In the genomic region with DNA sequence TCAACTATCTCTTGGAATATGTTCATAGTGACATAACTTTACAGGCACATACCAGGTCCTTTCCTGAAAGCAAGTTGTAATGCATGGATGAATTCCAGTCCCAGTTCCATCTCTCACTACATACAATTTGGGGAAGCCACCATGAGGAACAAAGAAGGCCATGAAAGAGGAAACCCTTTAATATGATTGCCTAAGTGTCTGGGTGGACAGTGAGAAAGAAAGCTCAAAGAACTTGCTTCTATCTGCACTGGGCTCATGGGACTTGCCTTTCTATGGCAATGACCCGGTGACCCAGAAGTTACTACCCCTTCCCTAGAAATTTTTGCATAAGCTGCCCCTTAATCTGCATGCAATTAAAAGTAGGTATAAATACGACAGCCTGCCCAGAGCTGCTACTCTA, we compare ENCODE assay signal across 18 cellular contexts.
"Had no signal": no experiment of that assay in that cellular context is flagged by ENCODE, and none has a peak within 500 bp of the region (broad histone marks: within the 10 kb centered on the region; RNA-seq: fewer than 3 reads in every experiment).

No MANE protein-coding gene starts in this region.

- H3K4me3 ChIP-seq: body of pancreas, lung, thyroid gland had no signal

- H3K36me3 ChIP-seq: thyroid gland had no signal

- H3K9me3 ChIP-seq: body of pancreas, thyroid gland had no signal

- H3K4me1 ChIP-seq: body of pancreas had no signal

- H3K27me3 ChIP-seq: body of pancreas, thyroid gland had no signal

- H3K27ac ChIP-seq: body of pancreas, thyroid gland had no signal

- DNase-seq: activated CD4-positive, alpha-beta T cell treated with anti-CD3 and anti-CD28 coated beads, Interleukin-2, amount 10 ng/mL, durations not matched to agents 24 days and 14 days; activated CD8-positive, alpha-beta T cell treated with anti-CD3 and anti-CD28 coated beads for 36 hours; activated naive CD4-positive, alpha-beta T cell; activated naive CD8-positive, alpha-beta T cell treated with anti-CD3 and anti-CD28 coated beads for 36 hours; activated T-cell treated with anti-CD3 and anti-CD28 coated beads, Interleukin-2, amount 50 U/mL, for 1 hour; body of pancreas; left colon; nephron progenitor cell; occipital lobe; stimulated activated CD4-positive, alpha-beta T cell treated with anti-CD3 and anti-CD28 coated beads, Interleukin-12 subunit alpha, Interleukin-12 subunit beta, amount 100 ng/mL, for 4 hours; stimulated activated CD4-positive, alpha-beta T cell treated with anti-CD3 and anti-CD28 coated beads, Interleukin-1b, Interleukin-23, amount 100 ng/mL, for 48 hours; stimulated activated naive CD4-positive, alpha-beta T cell treated with Interleukin-2 at 50 U/mL for 16 hours; T-helper 1 cell; T1000; thyroid gland had no signal

- ATAC-seq: activated CD8-positive, alpha-beta T cell treated with anti-CD3 and anti-CD28 coated beads for 36 hours; activated T-helper 17 cell treated with anti-CD3 and anti-CD28 coated beads, Interleukin-2, amount 50 U/mL, for 72 hours; body of pancreas; esophagus mucosa; left colon had no signal
